ENCODE assay signal across 9 cellular contexts in the genomic region with DNA sequence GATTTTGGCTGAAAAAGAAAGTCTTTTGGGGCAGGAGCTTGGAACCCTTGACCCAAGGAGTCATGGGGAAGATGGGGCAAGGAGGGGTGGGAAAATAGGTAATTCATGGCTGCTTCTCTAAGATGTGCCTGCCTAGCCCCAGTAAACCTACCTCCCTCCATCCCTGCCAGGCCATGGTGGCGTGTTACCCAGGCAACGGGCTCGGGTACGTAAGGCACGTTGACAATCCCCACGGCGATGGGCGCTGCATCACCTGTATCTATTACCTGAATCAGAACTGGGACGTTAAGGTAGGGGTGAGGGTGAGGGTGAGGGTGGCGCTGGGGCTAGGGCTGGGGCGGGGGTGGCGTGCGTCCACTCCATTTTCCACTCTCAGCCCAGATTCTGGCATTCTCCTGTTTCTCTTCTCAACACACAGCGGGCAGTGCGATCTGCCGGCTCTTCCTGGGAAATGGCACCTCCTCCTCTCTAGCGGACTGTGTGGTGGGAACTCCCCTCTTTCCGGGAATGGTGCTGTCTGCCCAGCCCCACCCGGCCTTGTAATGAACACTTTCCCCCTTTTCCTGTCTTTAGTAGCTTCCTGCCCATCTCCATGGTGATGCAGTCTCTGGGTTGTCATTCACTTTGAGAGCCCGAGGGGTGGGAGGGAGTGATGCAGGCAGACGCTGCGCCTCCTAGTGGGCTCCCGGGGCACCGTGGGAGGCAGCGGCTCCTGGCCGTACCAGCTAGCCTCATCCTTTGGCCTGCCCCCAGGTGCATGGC. TPM values are rescaled to one million over a fixed set of nuclear protein-coding genes. Genes with fewer than 3 reads are reported as not detected.
DNase-seq lines count a peak whose midpoint lies in the region; ATAC-seq and TF ChIP-seq lines count a peak whose summit lies in the region.
"Had no signal": no experiment of that assay in that cellular context is flagged by ENCODE, and none has a peak within 500 bp of the region (broad histone marks: within the 10 kb centered on the region; RNA-seq: fewer than 3 reads in every experiment).

No MANE protein-coding gene starts in this region.

- DNase-seq in GM04504 (ENCODE audit: low read depth) = peak; percentile 86
- DNase-seq in MV-4-11 (lab: John Stamatoyannopoulos, UW) = peak; percentile 66
- DNase-seq in activated CD4-positive, alpha-beta T cell treated with anti-CD3 and anti-CD28 coated beads for 24 hours (ENCODE audit: low read depth in 2 of 2) = peak; percentile 68 to 73
- DNase-seq in cerebellar cortex (ENCODE audit: low spot score) = peak; percentile 98
- DNase-seq in iris pigment epithelial cell (ENCODE audit: low read depth) = peak; percentile 97
- peak; percentile 63 for DNase-seq in smooth muscle cell (lab: John Stamatoyannopoulos, UW; ENCODE audit: unreplicated experiment)
- DNase-seq in NCI-H128 (lab: John Stamatoyannopoulos, UW; ENCODE audit: unreplicated experiment) = no peak

- H3K27ac ChIP-seq in smooth muscle cell (ENCODE audit: low read depth) = peak overlapping the region; percentile 31

- no peak overlapping the region for H2AFZ ChIP-seq in smooth muscle cell (ENCODE audit: low read depth)

- peaks cover 43% of the 10 kb centered on the region for H3K79me2 ChIP-seq in smooth muscle cell (ENCODE audit: low read depth)

- H3K36me3 ChIP-seq in smooth muscle cell (ENCODE audit: low read depth) = no peaks in the 10 kb centered on the region

- no peak overlapping the region for H3K9ac ChIP-seq in smooth muscle cell (ENCODE audit: low read depth)

- H3K4me2 ChIP-seq in smooth muscle cell = peak overlapping the region; percentile 50

- H3K9me3 ChIP-seq in smooth muscle cell (replicated peaks; ENCODE audit: low read depth) = no peaks in the 10 kb centered on the region

- H3K4me1 ChIP-seq in smooth muscle cell (ENCODE audit: low read depth) = peaks cover 16% of the 10 kb centered on the region

- H3F3A ChIP-seq in smooth muscle cell (ENCODE audit: low read depth) = peaks cover 29% of the 10 kb centered on the region

- H3K27me3 ChIP-seq in smooth muscle cell (ENCODE audit: low read depth) = no peaks in the 10 kb centered on the region

- WGBS in smooth muscle cell (ENCODE audit: low lambda C conversion rate) = 29% methylated on average over 24 of the region's 26 CpGs

- H3K4me3 ChIP-seq in smooth muscle cell = no peak overlapping the region

- peaks cover 82% of the 10 kb centered on the region for H4K20me1 ChIP-seq in smooth muscle cell (ENCODE audit: low read depth)

- ATAC-seq in GM21528 (IDR thresholded peaks at IDR 0.05; ENCODE audit: low FRiP score, unreplicated experiment) = no peak

- peak; percentile 88 for TF ChIP-seq CTCF in smooth muscle cell (IDR thresholded peaks at IDR 0.05; ENCODE audit: borderline replicate concordance, insufficient read depth, poor library complexity, severe bottlenecking)

RNA-seq across cellular contexts. Expression of a gene that starts 7.6 kb away (rescaled TPM):
- total RNA-seq in smooth muscle cell = 25.1 and 26.7 TPM in 2 replicates
- 77.1 and 90.5 TPM in 2 replicates for polyA plus RNA-seq in smooth muscle cell

RNA-seq across cellular contexts. Expression of a gene that starts 28.5 kb away (rescaled TPM):
- total RNA-seq in smooth muscle cell = 10.6 and 12.1 TPM in 2 replicates
- 39.5 and 43.5 TPM in 2 replicates for polyA plus RNA-seq in smooth muscle cell

RNA-seq across cellular contexts. Expression of a gene that starts 31.2 kb away (rescaled TPM):
- 3.8 TPM in 1 of 2 replicates, not detected in the other for total RNA-seq in smooth muscle cell
- polyA plus RNA-seq in smooth muscle cell = 2.4 and 4.0 TPM in 2 replicates
- total RNA-seq: subcutaneous adipose tissue had no signal

RNA-seq across cellular contexts. Expression of a gene that starts 43.7 kb away (rescaled TPM):
- not detected in 2 replicates for total RNA-seq in smooth muscle cell
- polyA plus RNA-seq in smooth muscle cell = not detected in 2 replicates

RNA-seq across cellular contexts. Expression of a gene that starts 55.6 kb away (rescaled TPM):
- total RNA-seq in smooth muscle cell = 30.3 and 39.3 TPM in 2 replicates
- 87.7 TPM in 2 replicates for polyA plus RNA-seq in smooth muscle cell
